Comparison of ENCODE assay signal across 9 cellular contexts in genomic region chr5:76074487-76074886, GRCh38. TPM values are rescaled to one million over a fixed set of nuclear protein-coding genes. Genes with fewer than 3 reads are reported as not detected.
DNase-seq lines count a peak whose midpoint lies in the region; ATAC-seq and TF ChIP-seq lines count a peak whose summit lies in the region.
"Had no signal": no experiment of that assay in that cellular context is flagged by ENCODE, and none has a peak within 500 bp of the region (broad histone marks: within the 10 kb centered on the region; RNA-seq: fewer than 3 reads in every experiment).

No MANE protein-coding gene starts in this region.

- peak in 2 of 3 experiments; percentile 18 to 49 for TF ChIP-seq CTCF in testis (IDR thresholded peaks at IDR 0.05)

- DNase-seq in activated naive CD4-positive, alpha-beta T cell treated with Interleukin-2 at 50 U/mL for 16 hours = peak; percentile 26
- DNase-seq in activated naive CD4-positive, alpha-beta T cell (lab: John Stamatoyannopoulos, UW) = no peak
- DNase-seq in RPMI8226 (peak; percentile 28), erythroblast (lab: John Stamatoyannopoulos, UW) (peak; percentile 3 to 28), testis (peak; percentile 33), GM19240 (ENCODE audit: insufficient read length, low spot score) (no peak)
- DNase-seq: COR-L47 had no signal

- no peaks in the 10 kb centered on the region for H3K36me3 ChIP-seq in testis (ENCODE audit: low read depth, missing control alignments)

- no peaks in the 10 kb centered on the region for H3K27me3 ChIP-seq in testis

- WGBS in testis, 2 donors = 59 to 60% methylated on average over 2 of the region's 2 CpGs

- no peaks in the 10 kb centered on the region for H3K9me3 ChIP-seq in testis

- TF ChIP-seq POLR2A in erythroblast (IDR thresholded peaks at IDR 0.05; ENCODE audit: low read length) (no peak), testis (IDR thresholded peaks at IDR 0.05) (no peak)

- no peaks in the 10 kb centered on the region for H3K4me1 ChIP-seq in testis

- no peak for ATAC-seq in HG03135 (IDR thresholded peaks at IDR 0.05; ENCODE audit: unreplicated experiment)
- no peak for ATAC-seq in HG02610 (IDR thresholded peaks at IDR 0.05; ENCODE audit: unreplicated experiment)

- H3K4me3 ChIP-seq in testis = no peak overlapping the region

- no peak overlapping the region for H3K27ac ChIP-seq in testis

- intact Hi-C loops in testis (cut with DNase I; ENCODE audit: low total_unique reads) = no loop called here

RNA-seq across cellular contexts. Expression of gene SV2C, which starts 8.7 kb away (rescaled TPM):
- under 1 TPM; 0.56 to 0.87 TPM for total RNA-seq in testis
- polyA plus RNA-seq in testis (ENCODE audit: insufficient read depth, low read depth, low replicate concordance) = 0.24 TPM

Comparison
In these comparisons a context has a peak if more than half of its experiments do, and no peak if none do; other contexts are left out.
1. DNase-seq: peak in activated naive CD4-positive, alpha-beta T cell treated with Interleukin-2 at 50 U/mL for 16 hours (single experiment), RPMI8226 (single experiment), erythroblast (2 of 2) and testis (single experiment); none in activated naive CD4-positive, alpha-beta T cell (0 of 4) and GM19240 (single experiment).